In the genomic region with DNA sequence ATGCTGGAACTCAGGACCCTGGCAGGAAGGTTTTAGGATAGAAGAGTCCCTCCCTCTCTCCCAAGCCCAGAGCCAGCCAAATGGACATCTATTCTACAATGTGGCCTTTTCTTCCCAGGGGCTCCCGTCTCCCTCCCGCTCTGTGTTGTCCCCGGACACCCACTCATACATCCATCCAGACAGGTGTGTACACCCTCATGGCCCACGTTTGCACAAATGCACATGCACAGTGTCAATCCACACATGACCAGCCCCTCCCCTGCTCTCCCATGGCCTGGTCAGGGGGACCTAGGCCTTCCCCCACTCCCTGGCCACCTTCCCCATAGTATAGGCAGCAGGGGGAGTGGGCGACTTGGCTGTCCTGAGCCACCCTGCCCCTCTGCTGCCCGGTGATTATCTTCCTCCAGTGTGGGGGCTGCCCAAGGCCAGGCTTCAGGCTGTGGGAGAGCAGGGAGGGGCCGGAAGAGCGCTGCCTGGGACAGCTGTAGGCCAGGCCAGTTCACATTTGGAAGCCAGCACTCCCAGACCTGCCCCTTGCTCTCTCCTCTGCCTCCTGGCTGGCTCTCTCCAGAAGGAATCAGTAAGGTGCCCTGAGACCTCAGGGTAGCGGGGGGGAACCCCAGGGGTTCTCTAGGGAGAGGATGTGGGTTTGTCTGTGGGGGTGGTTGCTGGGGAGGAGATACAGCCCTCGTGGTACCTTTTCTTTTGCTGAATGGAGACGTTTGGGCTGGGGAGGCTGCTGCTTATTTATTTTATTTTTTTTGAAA, we compare ENCODE assay signal across 1 cellular context.
TF ChIP-seq lines count a peak whose summit lies in the region.

No MANE protein-coding gene starts in this region.

TF ChIP-seq in K562, 482 proteins besides CTCF, POLR2A, EP300 and RAD21 (continues in another document):
- TF ChIP-seq, protein P1, sequence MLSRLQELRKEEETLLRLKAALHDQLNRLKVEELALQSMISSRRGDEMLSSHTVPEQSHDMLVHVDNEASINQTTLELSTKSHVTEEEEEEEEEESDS (CRISPR knock-in tag; IDR thresholded peaks at IDR 0.05): no peak
- TF ChIP-seq FIP1L1 (IDR thresholded peaks at IDR 0.05; ENCODE audit: low read depth, low read length, poor library complexity, severe bottlenecking): no peak
- TF ChIP-seq POLR2B (IDR thresholded peaks at IDR 0.05; ENCODE audit: low read depth, partially characterized antibody): peak; percentile 78
- no peak for TF ChIP-seq ZNF282 (CRISPR knock-in tag; IDR thresholded peaks at IDR 0.05)
- TF ChIP-seq ZNF445 (CRISPR knock-in tag; IDR thresholded peaks at IDR 0.05; ENCODE audit: low read depth): no peak
- TF ChIP-seq, protein P2, sequence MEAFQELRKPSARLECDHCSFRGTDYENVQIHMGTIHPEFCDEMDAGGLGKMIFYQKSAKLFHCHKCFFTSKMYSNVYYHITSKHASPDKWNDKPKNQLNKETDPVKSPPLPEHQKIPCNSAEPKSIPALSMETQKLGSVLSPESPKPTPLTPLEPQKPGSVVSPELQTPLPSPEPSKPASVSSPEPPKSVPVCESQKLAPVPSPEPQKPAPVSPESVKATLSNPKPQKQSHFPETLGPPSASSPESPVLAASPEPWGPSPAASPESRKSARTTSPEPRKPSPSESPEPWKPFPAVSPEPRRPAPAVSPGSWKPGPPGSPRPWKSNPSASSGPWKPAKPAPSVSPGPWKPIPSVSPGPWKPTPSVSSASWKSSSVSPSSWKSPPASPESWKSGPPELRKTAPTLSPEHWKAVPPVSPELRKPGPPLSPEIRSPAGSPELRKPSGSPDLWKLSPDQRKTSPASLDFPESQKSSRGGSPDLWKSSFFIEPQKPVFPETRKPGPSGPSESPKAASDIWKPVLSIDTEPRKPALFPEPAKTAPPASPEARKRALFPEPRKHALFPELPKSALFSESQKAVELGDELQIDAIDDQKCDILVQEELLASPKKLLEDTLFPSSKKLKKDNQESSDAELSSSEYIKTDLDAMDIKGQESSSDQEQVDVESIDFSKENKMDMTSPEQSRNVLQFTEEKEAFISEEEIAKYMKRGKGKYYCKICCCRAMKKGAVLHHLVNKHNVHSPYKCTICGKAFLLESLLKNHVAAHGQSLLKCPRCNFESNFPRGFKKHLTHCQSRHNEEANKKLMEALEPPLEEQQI (IDR thresholded peaks at IDR 0.05): no peak
- TF ChIP-seq GABPB1 (CRISPR knock-in tag; IDR thresholded peaks at IDR 0.05): peak; percentile 27; the same call in 1 of the 2 replicates
- TF ChIP-seq ZNF174 (CRISPR knock-in tag; IDR thresholded peaks at IDR 0.05): no peak
- no peak for TF ChIP-seq FUS (optimal IDR thresholded peaks at IDR 0.05; ENCODE audit: low read depth, low read length)
- peak; percentile 73 for TF ChIP-seq CBFA2T3 (IDR thresholded peaks at IDR 0.05)
- TF ChIP-seq ATF7 (IDR thresholded peaks at IDR 0.05): peak; percentile 43
- TF ChIP-seq, protein P3, sequence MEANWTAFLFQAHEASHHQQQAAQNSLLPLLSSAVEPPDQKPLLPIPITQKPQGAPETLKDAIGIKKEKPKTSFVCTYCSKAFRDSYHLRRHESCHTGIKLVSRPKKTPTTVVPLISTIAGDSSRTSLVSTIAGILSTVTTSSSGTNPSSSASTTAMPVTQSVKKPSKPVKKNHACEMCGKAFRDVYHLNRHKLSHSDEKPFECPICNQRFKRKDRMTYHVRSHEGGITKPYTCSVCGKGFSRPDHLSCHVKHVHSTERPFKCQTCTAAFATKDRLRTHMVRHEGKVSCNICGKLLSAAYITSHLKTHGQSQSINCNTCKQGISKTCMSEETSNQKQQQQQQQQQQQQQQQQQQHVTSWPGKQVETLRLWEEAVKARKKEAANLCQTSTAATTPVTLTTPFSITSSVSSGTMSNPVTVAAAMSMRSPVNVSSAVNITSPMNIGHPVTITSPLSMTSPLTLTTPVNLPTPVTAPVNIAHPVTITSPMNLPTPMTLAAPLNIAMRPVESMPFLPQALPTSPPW (CRISPR knock-in tag; IDR thresholded peaks at IDR 0.05): peak; percentile 86
- TF ChIP-seq, protein P4, sequence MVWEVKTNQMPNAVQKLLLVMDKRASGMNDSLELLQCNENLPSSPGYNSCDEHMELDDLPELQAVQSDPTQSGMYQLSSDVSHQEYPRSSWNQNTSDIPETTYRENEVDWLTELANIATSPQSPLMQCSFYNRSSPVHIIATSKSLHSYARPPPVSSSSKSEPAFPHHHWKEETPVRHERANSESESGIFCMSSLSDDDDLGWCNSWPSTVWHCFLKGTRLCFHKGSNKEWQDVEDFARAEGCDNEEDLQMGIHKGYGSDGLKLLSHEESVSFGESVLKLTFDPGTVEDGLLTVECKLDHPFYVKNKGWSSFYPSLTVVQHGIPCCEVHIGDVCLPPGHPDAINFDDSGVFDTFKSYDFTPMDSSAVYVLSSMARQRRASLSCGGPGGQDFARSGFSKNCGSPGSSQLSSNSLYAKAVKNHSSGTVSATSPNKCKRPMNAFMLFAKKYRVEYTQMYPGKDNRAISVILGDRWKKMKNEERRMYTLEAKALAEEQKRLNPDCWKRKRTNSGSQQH (CRISPR knock-in tag; IDR thresholded peaks at IDR 0.05): 0 out of 2 replicates have a peak, but pooled peaks have one; percentile 5
- TF ChIP-seq, protein P5, sequence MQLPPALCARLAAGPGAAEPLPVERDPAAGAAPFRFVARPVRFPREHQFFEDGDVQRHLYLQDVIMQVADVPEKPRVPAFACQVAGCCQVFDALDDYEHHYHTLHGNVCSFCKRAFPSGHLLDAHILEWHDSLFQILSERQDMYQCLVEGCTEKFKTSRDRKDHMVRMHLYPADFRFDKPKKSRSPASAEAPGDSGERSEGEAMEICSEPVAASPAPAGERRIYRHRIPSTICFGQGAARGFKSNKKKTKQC (CRISPR knock-in tag; IDR thresholded peaks at IDR 0.05): peak; percentile 7; the same call in 1 of the 2 replicates
- no peak for TF ChIP-seq RFX5 (IDR thresholded peaks at IDR 0.05; ENCODE audit: low read depth, low read length)
- TF ChIP-seq, protein P6, sequence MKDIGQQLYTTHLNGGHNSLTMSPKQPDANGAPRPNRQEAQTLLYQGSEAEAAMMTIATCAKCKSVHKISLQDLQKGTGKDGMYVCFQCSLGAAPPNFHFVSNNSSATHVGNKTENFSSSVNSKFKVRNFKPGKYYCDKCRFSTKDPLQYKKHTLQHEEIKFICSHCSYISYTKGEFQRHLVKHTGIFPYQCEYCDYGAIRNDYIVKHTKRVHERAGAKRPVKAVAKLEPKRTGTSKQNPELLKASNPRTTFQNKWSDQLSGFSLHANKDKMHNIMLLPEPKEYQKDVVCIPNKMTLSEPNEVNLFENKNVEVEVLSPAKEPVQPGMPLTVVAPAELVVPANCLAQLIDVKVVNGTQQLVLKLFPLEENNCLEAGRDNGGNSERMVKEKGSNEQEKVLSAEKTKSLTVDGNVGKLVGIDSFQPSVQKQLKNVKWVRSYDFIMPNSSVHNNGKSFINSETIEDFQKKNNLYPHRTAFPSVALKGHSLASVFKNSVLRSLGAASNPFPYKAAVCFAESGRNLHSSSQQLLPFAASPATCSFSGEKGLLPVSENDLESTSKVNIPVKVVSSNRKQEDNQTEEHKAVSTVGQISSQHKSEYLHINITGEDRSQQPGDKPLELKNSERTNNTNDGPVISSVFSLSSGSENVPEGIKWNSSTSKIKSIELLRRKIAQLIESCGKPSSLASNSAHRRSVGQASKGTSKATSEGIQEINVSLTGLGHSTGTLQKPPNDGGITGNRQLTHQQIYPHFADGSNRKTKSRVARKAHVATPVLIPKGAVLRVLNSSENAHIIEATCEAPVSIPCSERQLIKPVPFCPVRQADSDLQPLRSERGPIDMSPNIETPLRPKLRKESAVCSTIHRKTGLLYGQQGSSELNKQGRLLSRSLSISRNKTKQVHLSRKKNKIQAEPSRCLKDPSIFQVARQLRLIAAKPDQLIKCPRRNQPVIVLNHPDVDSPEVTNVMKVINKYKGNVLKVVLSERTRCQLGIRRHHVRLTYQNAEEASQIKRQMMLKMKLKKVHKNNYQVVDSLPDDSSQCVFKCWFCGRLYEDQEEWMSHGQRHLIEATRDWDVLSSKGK (CRISPR knock-in tag; IDR thresholded peaks at IDR 0.05): 0 out of 2 replicates have a peak, but pooled peaks have one; percentile 42
- no peak for TF ChIP-seq ZNF785 (CRISPR knock-in tag; IDR thresholded peaks at IDR 0.05)
- no peak for TF ChIP-seq PCBP2 (IDR thresholded peaks at IDR 0.05; ENCODE audit: low read depth, low read length, poor library complexity, severe bottlenecking)
- no peak for TF ChIP-seq MEF2D (tag; conservative IDR thresholded peaks at IDR 0.05; ENCODE audit: low read depth)
- TF ChIP-seq, protein P7, sequence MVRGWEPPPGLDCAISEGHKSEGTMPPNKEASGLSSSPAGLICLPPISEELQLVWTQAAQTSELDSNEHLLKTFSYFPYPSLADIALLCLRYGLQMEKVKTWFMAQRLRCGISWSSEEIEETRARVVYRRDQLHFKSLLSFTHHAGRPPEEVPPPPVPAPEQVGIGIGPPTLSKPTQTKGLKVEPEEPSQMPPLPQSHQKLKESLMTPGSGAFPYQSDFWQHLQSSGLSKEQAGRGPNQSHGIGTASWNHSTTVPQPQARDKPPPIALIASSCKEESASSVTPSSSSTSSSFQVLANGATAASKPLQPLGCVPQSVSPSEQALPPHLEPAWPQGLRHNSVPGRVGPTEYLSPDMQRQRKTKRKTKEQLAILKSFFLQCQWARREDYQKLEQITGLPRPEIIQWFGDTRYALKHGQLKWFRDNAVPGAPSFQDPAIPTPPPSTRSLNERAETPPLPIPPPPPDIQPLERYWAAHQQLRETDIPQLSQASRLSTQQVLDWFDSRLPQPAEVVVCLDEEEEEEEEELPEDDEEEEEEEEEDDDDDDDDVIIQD (CRISPR knock-in tag; IDR thresholded peaks at IDR 0.05): no peak
- no peak for TF ChIP-seq CEBPB (tag; IDR thresholded peaks at IDR 0.05)
- TF ChIP-seq TGIF2 (CRISPR knock-in tag; IDR thresholded peaks at IDR 0.05): no peak
- no peak for TF ChIP-seq OTX1 (CRISPR knock-in tag; IDR thresholded peaks at IDR 0.05)
- TF ChIP-seq ATF1 (CRISPR knock-in tag; IDR thresholded peaks at IDR 0.05): no peak
- TF ChIP-seq ATF1 (tag; IDR thresholded peaks at IDR 0.05): no peak; the same call in 1 of the 2 replicates
- 0 out of 2 replicates have a peak, but pooled peaks have one; percentile 18 for TF ChIP-seq ZNF644 (tag; IDR thresholded peaks at IDR 0.05; ENCODE audit: low read depth)
- no peak for TF ChIP-seq HDAC8 (tag; IDR thresholded peaks at IDR 0.05)
- no peak; a peak in 1 of 3 replicates for TF ChIP-seq CBX3 (IDR thresholded peaks at IDR 0.05; ENCODE audit: borderline replicate concordance in 1 of 2, low read length in 2 of 2)
- TF ChIP-seq EWSR1 (IDR thresholded peaks at IDR 0.05; ENCODE audit: borderline replicate concordance, low read depth, partially characterized antibody): no peak
- peak; percentile 41; the same call in 1 of the 2 replicates for TF ChIP-seq MYC (IDR thresholded peaks at IDR 0.05; ENCODE audit: low read depth, low read length)
- no peak; the same call in 1 of the 2 replicates for TF ChIP-seq MYC (CRISPR knock-in tag; IDR thresholded peaks at IDR 0.05; ENCODE audit: borderline replicate concordance, low read depth)
- TF ChIP-seq, protein P8, sequence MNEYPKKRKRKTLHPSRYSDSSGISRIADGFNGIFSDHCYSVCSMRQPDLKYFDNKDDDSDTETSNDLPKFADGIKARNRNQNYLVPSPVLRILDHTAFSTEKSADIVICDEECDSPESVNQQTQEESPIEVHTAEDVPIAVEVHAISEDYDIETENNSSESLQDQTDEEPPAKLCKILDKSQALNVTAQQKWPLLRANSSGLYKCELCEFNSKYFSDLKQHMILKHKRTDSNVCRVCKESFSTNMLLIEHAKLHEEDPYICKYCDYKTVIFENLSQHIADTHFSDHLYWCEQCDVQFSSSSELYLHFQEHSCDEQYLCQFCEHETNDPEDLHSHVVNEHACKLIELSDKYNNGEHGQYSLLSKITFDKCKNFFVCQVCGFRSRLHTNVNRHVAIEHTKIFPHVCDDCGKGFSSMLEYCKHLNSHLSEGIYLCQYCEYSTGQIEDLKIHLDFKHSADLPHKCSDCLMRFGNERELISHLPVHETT (CRISPR knock-in tag; conservative IDR thresholded peaks at IDR 0.05 in 1 of 2, IDR thresholded peaks at IDR 0.05 in 1 of 2): 0 out of 4 replicates have a peak, but pooled peaks of 1 of the 2 experiments have one; percentile 44
- peak; percentile 93; the same call in 1 of the 2 replicates for TF ChIP-seq ZNF830 (CRISPR knock-in tag; IDR thresholded peaks at IDR 0.05)
- TF ChIP-seq, protein P9, sequence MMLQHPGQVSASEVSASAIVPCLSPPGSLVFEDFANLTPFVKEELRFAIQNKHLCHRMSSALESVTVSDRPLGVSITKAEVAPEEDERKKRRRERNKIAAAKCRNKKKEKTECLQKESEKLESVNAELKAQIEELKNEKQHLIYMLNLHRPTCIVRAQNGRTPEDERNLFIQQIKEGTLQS (IDR thresholded peaks at IDR 0.05): no peak
- TF ChIP-seq, protein P9 (CRISPR knock-in tag; conservative IDR thresholded peaks at IDR 0.05): no peak
- TF ChIP-seq, protein P10, sequence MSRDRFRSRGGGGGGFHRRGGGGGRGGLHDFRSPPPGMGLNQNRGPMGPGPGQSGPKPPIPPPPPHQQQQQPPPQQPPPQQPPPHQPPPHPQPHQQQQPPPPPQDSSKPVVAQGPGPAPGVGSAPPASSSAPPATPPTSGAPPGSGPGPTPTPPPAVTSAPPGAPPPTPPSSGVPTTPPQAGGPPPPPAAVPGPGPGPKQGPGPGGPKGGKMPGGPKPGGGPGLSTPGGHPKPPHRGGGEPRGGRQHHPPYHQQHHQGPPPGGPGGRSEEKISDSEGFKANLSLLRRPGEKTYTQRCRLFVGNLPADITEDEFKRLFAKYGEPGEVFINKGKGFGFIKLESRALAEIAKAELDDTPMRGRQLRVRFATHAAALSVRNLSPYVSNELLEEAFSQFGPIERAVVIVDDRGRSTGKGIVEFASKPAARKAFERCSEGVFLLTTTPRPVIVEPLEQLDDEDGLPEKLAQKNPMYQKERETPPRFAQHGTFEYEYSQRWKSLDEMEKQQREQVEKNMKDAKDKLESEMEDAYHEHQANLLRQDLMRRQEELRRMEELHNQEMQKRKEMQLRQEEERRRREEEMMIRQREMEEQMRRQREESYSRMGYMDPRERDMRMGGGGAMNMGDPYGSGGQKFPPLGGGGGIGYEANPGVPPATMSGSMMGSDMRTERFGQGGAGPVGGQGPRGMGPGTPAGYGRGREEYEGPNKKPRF (IDR thresholded peaks at IDR 0.05; ENCODE audit: low read depth, low read length): no peak
- TF ChIP-seq SMAD4 (CRISPR knock-in tag; conservative IDR thresholded peaks at IDR 0.05): peak; percentile 78
- no peak for TF ChIP-seq IRF2 (CRISPR knock-in tag; IDR thresholded peaks at IDR 0.05)
- no peak for TF ChIP-seq ASH1L (IDR thresholded peaks at IDR 0.05; ENCODE audit: borderline replicate concordance, low read depth, partially characterized antibody)
- no peak for TF ChIP-seq ZNF232 (CRISPR knock-in tag; IDR thresholded peaks at IDR 0.05)
- TF ChIP-seq MYNN (IDR thresholded peaks at IDR 0.05): peak; percentile 84
- TF ChIP-seq MYNN (CRISPR knock-in tag; IDR thresholded peaks at IDR 0.05): no peak
- no peak for TF ChIP-seq ZNF140 (CRISPR knock-in tag; IDR thresholded peaks at IDR 0.05)
- peak; percentile 84 for TF ChIP-seq DACH1 (IDR thresholded peaks at IDR 0.05; ENCODE audit: partially characterized antibody)
- no peak for TF ChIP-seq ILK (tag; IDR thresholded peaks at IDR 0.05; ENCODE audit: borderline replicate concordance, low read depth)
- TF ChIP-seq GABPA (tag; conservative IDR thresholded peaks at IDR 0.05; ENCODE audit: low read depth): peak; percentile 58; the same call in 1 of the 2 replicates
- TF ChIP-seq CREM (IDR thresholded peaks at IDR 0.05; ENCODE audit: low read depth): 0 out of 2 replicates have a peak, but pooled peaks have one; percentile 41
- peak; percentile 39; the same call in 1 of the 2 replicates for TF ChIP-seq KLF13 (tag; IDR thresholded peaks at IDR 0.05; ENCODE audit: borderline replicate concordance, low read depth)
- peak; percentile 72; the same call in 1 of the 2 replicates for TF ChIP-seq EP400 (IDR thresholded peaks at IDR 0.05)
